22 cellular contexts compared by ENCODE assay signal in the genomic region with DNA sequence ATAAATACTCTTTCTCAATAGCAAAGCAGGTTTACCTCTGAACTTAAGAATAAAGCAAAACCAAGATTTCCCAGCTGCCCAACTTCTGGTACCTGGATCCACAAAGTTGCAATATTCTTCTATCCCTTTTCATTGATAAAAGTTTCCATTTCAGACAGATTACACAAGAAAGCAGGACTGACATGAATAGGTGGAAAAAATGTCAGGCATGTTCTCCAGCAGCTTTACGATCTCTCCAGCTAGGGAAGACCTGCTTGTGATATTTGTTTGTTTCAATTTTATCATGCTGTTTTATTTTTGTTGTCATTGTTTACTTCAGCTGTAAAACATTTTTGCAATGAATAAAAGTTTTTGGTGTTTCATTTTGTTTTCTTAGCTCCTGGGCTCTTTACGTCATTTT. TPM values are rescaled to one million over a fixed set of nuclear protein-coding genes. Genes with fewer than 3 reads are reported as not detected.
A peak's percentile ranks its signal among the peaks of the same experiment; 100 is the strongest.
DNase-seq lines count a peak whose midpoint lies in the region; ATAC-seq, FAIRE-seq and TF ChIP-seq lines count a peak whose summit lies in the region.
"Had no signal": no experiment of that assay in that cellular context is flagged by ENCODE, and none has a peak within 500 bp of the region (broad histone marks: within the 10 kb centered on the region; RNA-seq: fewer than 3 reads in every experiment).

No MANE protein-coding gene starts in this region.

- no peak overlapping the region for H3K4me3 ChIP-seq in naive thymus-derived CD4-positive, alpha-beta T cell (ENCODE audit: low read length)
- H3K4me3 ChIP-seq: BLaER1, GM12878, GM23338, MG63 had no signal

- H3K27ac Mint-ChIP-seq in activated T-cell treated with anti-CD3 and anti-CD28 coated beads, Interleukin-2, amount 50 U/mL, for 24 hours, result peak overlapping the region; percentile 84
- H3K27ac Mint-ChIP-seq in activated naive CD8-positive, alpha-beta T cell treated with anti-CD3 and anti-CD28 coated beads, Interleukin-2, amount 50 U/mL, for 24 hours, result peak overlapping the region; percentile 57
- peak overlapping the region in 6 of 9 donors; percentile 51 to 74 (median 63) for H3K27ac Mint-ChIP-seq in naive thymus-derived CD4-positive, alpha-beta T cell
- H3K27ac Mint-ChIP-seq in endothelial cell (ENCODE audit: unreplicated experiment), result no peak overlapping the region
- H3K27ac Mint-ChIP-seq: GM23338 had no signal

- peaks cover 0 to 3% (median 0%) of the 10 kb centered on the region in 3 experiments for H3K36me3 ChIP-seq in naive thymus-derived CD4-positive, alpha-beta T cell (ENCODE audit: control insufficient read depth in 2 of 3, insufficient read depth in 3 of 3, low read length in 3 of 3)
- H3K36me3 ChIP-seq: MG63 had no signal

- POLR2A ChIA-PET in naive thymus-derived CD4-positive, alpha-beta T cell (lab: Charles Lee), result interaction anchor here (0.8 to 12.7 kb wide), 6 partner anchors 7 to 44 kb away, joined by 3 to 160 read pairs (median 8); partner anchors contain the start of gene RGS10

- H3K9me3 ChIP-seq in naive thymus-derived CD4-positive, alpha-beta T cell (ENCODE audit: control insufficient read depth in 2 of 3, low read length in 3 of 3), result no peaks in the 10 kb centered on the region
- H3K9me3 ChIP-seq: BLaER1, MG63 had no signal

- H3K27me3 Mint-ChIP-seq in activated T-cell treated with anti-CD3 and anti-CD28 coated beads, Interleukin-2, amount 50 U/mL, for 24 hours, result no peaks in the 10 kb centered on the region
- no peaks in the 10 kb centered on the region for H3K27me3 Mint-ChIP-seq in activated T-cell treated with anti-CD3 and anti-CD28 coated beads, Interleukin-2, amount 50 U/mL, for 4 hours (ENCODE audit: low read depth)
- H3K27me3 Mint-ChIP-seq in activated naive CD8-positive, alpha-beta T cell treated with anti-CD3 and anti-CD28 coated beads, Interleukin-2, amount 50 U/mL, for 24 hours, result no peaks in the 10 kb centered on the region
- no peaks in the 10 kb centered on the region for H3K27me3 Mint-ChIP-seq in naive thymus-derived CD4-positive, alpha-beta T cell
- no peaks in the 10 kb centered on the region for H3K27me3 Mint-ChIP-seq in endothelial cell (ENCODE audit: unreplicated experiment)

- no peak for DNase-seq in activated T-cell treated with anti-CD3 and anti-CD28 coated beads, Interleukin-2, amount 50 U/mL, for 24 hours
- no peak for DNase-seq in activated T-cell treated with anti-CD3 and anti-CD28 coated beads, Interleukin-2, amount 50 U/mL, for 4 hours
- no peak for DNase-seq in activated naive CD8-positive, alpha-beta T cell treated with anti-CD3 and anti-CD28 coated beads, Interleukin-2, amount 50 U/mL, for 24 hours
- DNase-seq in naive thymus-derived CD4-positive, alpha-beta T cell, result no peak
- DNase-seq in GOT3 (lab: John Stamatoyannopoulos, UW), result no peak
- DNase-seq in endothelial cell (ENCODE audit: low spot score), result no peak
- DNase-seq: DND-41, GDM1, Karpas-422, MG63, NCI-H1092, NCI-H146, NCI-H2081 treated with DMSO at 0.1 percent for 48 hours, NCI-H510A treated with DMSO at 0.1 percent for 48 hours, NCI-H82, SHP77 had no signal

- intact Hi-C loops in naive thymus-derived CD4-positive, alpha-beta T cell (cut with micrococcal nuclease), result no loop called here

- H3K9me3 Mint-ChIP-seq in activated T-cell treated with anti-CD3 and anti-CD28 coated beads, Interleukin-2, amount 50 U/mL, for 24 hours, result no peaks in the 10 kb centered on the region
- H3K9me3 Mint-ChIP-seq in activated T-cell treated with anti-CD3 and anti-CD28 coated beads, Interleukin-2, amount 50 U/mL, for 4 hours, result no peaks in the 10 kb centered on the region
- no peaks in the 10 kb centered on the region for H3K9me3 Mint-ChIP-seq in activated naive CD8-positive, alpha-beta T cell treated with anti-CD3 and anti-CD28 coated beads, Interleukin-2, amount 50 U/mL, for 24 hours
- no peaks in the 10 kb centered on the region for H3K9me3 Mint-ChIP-seq in naive thymus-derived CD4-positive, alpha-beta T cell
- H3K9me3 Mint-ChIP-seq in endothelial cell (ENCODE audit: unreplicated experiment), result no peaks in the 10 kb centered on the region
- H3K9me3 Mint-ChIP-seq: GM23338 had no signal

- H3K27ac ChIP-seq in naive thymus-derived CD4-positive, alpha-beta T cell (ENCODE audit: low read depth, low read length), result no peak overlapping the region
- H3K27ac ChIP-seq: BLaER1 had no signal

- TF ChIP-seq CTCF in endothelial cell (IDR thresholded peaks at IDR 0.05; ENCODE audit: unreplicated experiment), result no peak

- CTCF ChIA-PET in naive thymus-derived CD4-positive, alpha-beta T cell (lab: Charles Lee), result interaction anchor here (0.7 to 2.3 kb wide), 6 partner anchors 18 to 334 kb away, joined by 3 to 5 read pairs (median 4); partner anchors contain the start of gene GRK5

- H3K36me3 Mint-ChIP-seq in activated T-cell treated with anti-CD3 and anti-CD28 coated beads, Interleukin-2, amount 50 U/mL, for 24 hours (ENCODE audit: low read depth), result peaks cover 80% of the 10 kb centered on the region
- peaks cover 13% of the 10 kb centered on the region for H3K36me3 Mint-ChIP-seq in activated T-cell treated with anti-CD3 and anti-CD28 coated beads, Interleukin-2, amount 50 U/mL, for 4 hours (ENCODE audit: insufficient read depth)
- peaks cover 45% of the 10 kb centered on the region for H3K36me3 Mint-ChIP-seq in activated naive CD8-positive, alpha-beta T cell treated with anti-CD3 and anti-CD28 coated beads, Interleukin-2, amount 50 U/mL, for 24 hours (ENCODE audit: low read depth)
- peaks cover 0 to 38% (median 9%) of the 10 kb centered on the region in 5 donors for H3K36me3 Mint-ChIP-seq in naive thymus-derived CD4-positive, alpha-beta T cell
- no peaks in the 10 kb centered on the region for H3K36me3 Mint-ChIP-seq in endothelial cell (ENCODE audit: low read depth, unreplicated experiment)

- peaks cover 11 to 65% of the 10 kb centered on the region in 2 donors for H3K4me1 ChIP-seq in naive thymus-derived CD4-positive, alpha-beta T cell (ENCODE audit: control insufficient read depth in 2 of 2, insufficient read depth in 2 of 2, low read length in 2 of 2)

- H3K27me3 ChIP-seq in naive thymus-derived CD4-positive, alpha-beta T cell (ENCODE audit: control insufficient read depth in 2 of 2, insufficient read depth in 2 of 2, low read length in 2 of 2), result no peaks in the 10 kb centered on the region
- H3K27me3 ChIP-seq: BLaER1, MG63 had no signal

- peak overlapping the region; percentile 27 for H3K4me3 Mint-ChIP-seq in activated T-cell treated with anti-CD3 and anti-CD28 coated beads, Interleukin-2, amount 50 U/mL, for 24 hours
- H3K4me3 Mint-ChIP-seq in activated T-cell treated with anti-CD3 and anti-CD28 coated beads, Interleukin-2, amount 50 U/mL, for 4 hours, result no peak overlapping the region
- peak overlapping the region; percentile 4 for H3K4me3 Mint-ChIP-seq in activated naive CD8-positive, alpha-beta T cell treated with anti-CD3 and anti-CD28 coated beads, Interleukin-2, amount 50 U/mL, for 24 hours
- H3K4me3 Mint-ChIP-seq in naive thymus-derived CD4-positive, alpha-beta T cell, result peak overlapping the region in 9 of 10 donors; percentile 34 to 81 (median 56)
- H3K4me3 Mint-ChIP-seq in endothelial cell (ENCODE audit: unreplicated experiment), result no peak overlapping the region
- H3K4me3 Mint-ChIP-seq: GM23338 had no signal

- no peak for ATAC-seq in activated T-cell treated with anti-CD3 and anti-CD28 coated beads, Interleukin-2, amount 50 U/mL, for 4 hours
- ATAC-seq in activated naive CD8-positive, alpha-beta T cell treated with anti-CD3 and anti-CD28 coated beads, Interleukin-2, amount 50 U/mL, for 24 hours, result no peak
- ATAC-seq in naive thymus-derived CD4-positive, alpha-beta T cell, result no peak
- ATAC-seq in GM18873 (IDR thresholded peaks at IDR 0.05; ENCODE audit: low FRiP score, unreplicated experiment), result no peak
- ATAC-seq: GM12878, GM23338 had no signal

- peak; percentile 82 for FAIRE-seq in G401.6 (lab: Jason Lieb, UNC)
- FAIRE-seq: GM12878, RCC 7860 had no signal

- peaks cover 85% of the 10 kb centered on the region for H3K4me1 Mint-ChIP-seq in activated T-cell treated with anti-CD3 and anti-CD28 coated beads, Interleukin-2, amount 50 U/mL, for 24 hours (ENCODE audit: low read depth)
- peaks cover 74% of the 10 kb centered on the region for H3K4me1 Mint-ChIP-seq in activated T-cell treated with anti-CD3 and anti-CD28 coated beads, Interleukin-2, amount 50 U/mL, for 4 hours (ENCODE audit: low read depth)
- peaks cover 87% of the 10 kb centered on the region for H3K4me1 Mint-ChIP-seq in activated naive CD8-positive, alpha-beta T cell treated with anti-CD3 and anti-CD28 coated beads, Interleukin-2, amount 50 U/mL, for 24 hours
- peaks cover 59 to 91% (median 75%) of the 10 kb centered on the region in 7 donors for H3K4me1 Mint-ChIP-seq in naive thymus-derived CD4-positive, alpha-beta T cell
- H3K4me1 Mint-ChIP-seq in endothelial cell (ENCODE audit: unreplicated experiment), result peaks cover 14% of the 10 kb centered on the region

RNA-seq across cellular contexts. Expression of gene RGS10, which starts 9.0 kb away (rescaled TPM):
- 100 to 1,000 TPM; 116 to 163 (median 137) TPM for total RNA-seq in activated T-cell treated with anti-CD3 and anti-CD28 coated beads, Interleukin-2, amount 50 U/mL, for 4 hours
- total RNA-seq in naive thymus-derived CD4-positive, alpha-beta T cell, result 100 to 1,000 TPM in 4 of 5 experiments, 10 to 100 TPM in 1; 89.5 to 206 (median 149) TPM
- 100 to 1,000 TPM; 407 to 462 TPM for polyA plus RNA-seq in naive thymus-derived CD4-positive, alpha-beta T cell
- 20.0 TPM for total RNA-seq in endothelial cell (ENCODE audit: unreplicated experiment)

Comparison
In these comparisons a context has a peak if more than half of its experiments do, and no peak if none do; other contexts are left out.
1. H3K4me3 Mint-ChIP-seq: peak in activated T-cell treated with anti-CD3 and anti-CD28 coated beads, Interleukin-2, amount 50 U/mL, for 24 hours (single experiment), activated naive CD8-positive, alpha-beta T cell treated with anti-CD3 and anti-CD28 coated beads, Interleukin-2, amount 50 U/mL, for 24 hours (single experiment) and naive thymus-derived CD4-positive, alpha-beta T cell (9 of 10); none in activated T-cell treated with anti-CD3 and anti-CD28 coated beads, Interleukin-2, amount 50 U/mL, for 4 hours (single experiment) and endothelial cell (single experiment).